Comparison of ENCODE assay signal across 8 cellular contexts in the genomic region with DNA sequence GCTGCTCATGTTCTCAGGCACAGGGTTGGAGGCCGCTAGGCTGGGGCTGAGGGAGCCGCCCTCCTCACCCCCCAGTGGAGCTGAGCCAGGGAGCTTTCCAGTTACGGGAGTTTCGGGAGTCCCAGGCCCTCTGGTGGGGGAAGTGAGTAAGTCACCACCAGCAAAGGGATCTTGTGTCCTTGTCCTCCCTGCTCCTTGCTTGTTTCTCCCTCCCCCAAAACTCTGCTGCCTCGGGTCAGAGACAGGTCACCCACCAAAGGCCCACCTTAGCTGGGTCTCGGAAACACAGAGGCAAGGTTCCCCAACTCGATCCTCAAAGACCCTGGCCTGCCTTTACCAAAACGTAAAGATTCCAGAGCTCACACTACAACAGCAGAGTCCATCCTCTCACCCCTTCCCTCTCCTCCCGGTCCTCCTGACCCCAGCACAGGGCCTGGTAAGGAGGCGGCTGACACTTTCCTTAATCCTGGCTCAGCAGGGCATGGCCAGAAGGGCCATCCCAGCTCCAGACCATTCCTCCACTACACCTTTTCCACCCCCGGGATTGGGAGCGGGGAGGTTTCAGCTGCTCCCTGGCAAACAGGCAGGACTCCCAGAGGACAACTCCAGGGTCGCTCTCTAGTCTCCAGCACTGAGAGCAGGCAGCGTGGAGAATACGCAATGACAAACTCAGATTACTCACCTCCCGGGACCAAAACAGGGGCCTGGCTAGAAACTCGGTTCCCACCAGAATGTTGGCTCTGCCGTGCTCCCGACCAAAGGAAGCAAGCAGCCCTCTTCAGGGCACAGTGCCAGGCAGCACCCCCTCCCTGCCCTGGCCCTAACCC.
DNase-seq lines count a peak whose midpoint lies in the region; ATAC-seq and TF ChIP-seq lines count a peak whose summit lies in the region.

No MANE protein-coding gene starts in this region.

- intact Hi-C loops in Calu3 (cut with micrococcal nuclease; ENCODE audit: unreplicated experiment), result loop anchor here (2.0 kb wide), 1 partner anchor 62 kb away; no protein-coding TSS in a partner anchor
- intact Hi-C loops in activated B cell treated with CpG ODN at 0.5 μM for 24 hours (cut with micrococcal nuclease), result loop anchor here (1.0 to 2.0 kb wide), 3 partner anchors 18 to 338 kb away; no protein-coding TSS in a partner anchor

- peak; percentile 79 for TF ChIP-seq CTCF in Calu3 (IDR thresholded peaks at IDR 0.05; ENCODE audit: unreplicated experiment)
- TF ChIP-seq CTCF in activated B cell treated with CpG ODN at 0.5 μM for 24 hours (IDR thresholded peaks at IDR 0.05), result no peak
- TF ChIP-seq CTCF in foreskin fibroblast (IDR thresholded peaks at IDR 0.05; ENCODE audit: low read depth, low read length), result peak; percentile 74

- no peak overlapping the region for H3K27ac Mint-ChIP-seq in Calu3 (ENCODE audit: unreplicated experiment)
- no peak overlapping the region for H3K27ac Mint-ChIP-seq in activated B cell treated with CpG ODN at 0.5 μM for 24 hours

- ATAC-seq in activated B cell treated with CpG ODN at 0.5 μM for 24 hours (ENCODE audit: low read depth), result peak; percentile 59
- no peak for ATAC-seq in GM18858 (IDR thresholded peaks at IDR 0.05; ENCODE audit: unreplicated experiment)
- ATAC-seq in HG03045 (IDR thresholded peaks at IDR 0.05; ENCODE audit: unreplicated experiment), result no peak

- H3K36me3 Mint-ChIP-seq in Calu3 (ENCODE audit: insufficient read depth, unreplicated experiment) (peaks cover 18% of the 10 kb centered on the region), activated B cell treated with CpG ODN at 0.5 μM for 24 hours (ENCODE audit: low read depth) (peaks cover 24% of the 10 kb centered on the region)

- POLR2A ChIA-PET in activated B cell treated with CpG ODN at 0.5 μM for 24 hours (lab: Charles Lee), result interaction anchor here (0.6 to 1.4 kb wide), 4 partner anchors 12 to 89 kb away, joined by 5 to 10 read pairs (median 6); no protein-coding TSS in a partner anchor

- DNase-seq in Calu3 (peak; percentile 76), H7 (peak; percentile 96), NCI-H226 (peak; percentile 61), activated B cell treated with CpG ODN at 0.5 μM for 24 hours (no peak), foreskin fibroblast (peak; percentile 71 to 89), nucleus accumbens (lab: John Stamatoyannopoulos, UW) (peak in 46 of 56 donors; percentile 19 to 79 (median 52))

- H3K4me1 Mint-ChIP-seq in Calu3 (ENCODE audit: low read depth, unreplicated experiment) (no peaks in the 10 kb centered on the region), activated B cell treated with CpG ODN at 0.5 μM for 24 hours (peaks cover 18% of the 10 kb centered on the region)

- BruUV-seq in Calu3 (replicated peaks; lab: Mats Ljungman, UMichigan), result no TSS peak

- H3K4me3 Mint-ChIP-seq in Calu3 (ENCODE audit: low read depth, unreplicated experiment), result no peak overlapping the region
- H3K4me3 Mint-ChIP-seq in activated B cell treated with CpG ODN at 0.5 μM for 24 hours, result no peak overlapping the region

- H3K27me3 ChIP-seq in H7 (ENCODE audit: control insufficient read depth, insufficient read depth, low read length), result no peaks in the 10 kb centered on the region

- no peaks in the 10 kb centered on the region for H3K27me3 Mint-ChIP-seq in Calu3 (ENCODE audit: unreplicated experiment)
- H3K27me3 Mint-ChIP-seq in activated B cell treated with CpG ODN at 0.5 μM for 24 hours, result no peaks in the 10 kb centered on the region

- no peaks in the 10 kb centered on the region for H3K9me3 Mint-ChIP-seq in Calu3 (ENCODE audit: low read depth, unreplicated experiment)
- no peaks in the 10 kb centered on the region for H3K9me3 Mint-ChIP-seq in activated B cell treated with CpG ODN at 0.5 μM for 24 hours

- CTCF ChIA-PET in Calu3 (lab: Charles Lee), result interaction anchor here (0.6 to 1.3 kb wide), 6 partner anchors 58 to 362 kb away, joined by 3 to 12 read pairs (median 6); no protein-coding TSS in a partner anchor
- CTCF ChIA-PET in activated B cell treated with CpG ODN at 0.5 μM for 24 hours (lab: Charles Lee), result interaction anchor here (0.8 to 5.6 kb wide), 7 partner anchors 10 to 88 kb away, joined by 3 to 78 read pairs (median 3); a partner anchor contains a TSS

- peaks cover 5% of the 10 kb centered on the region for H3K36me3 ChIP-seq in H7 (replicated peaks; ENCODE audit: control insufficient read depth, insufficient read depth, low read length)

- H3K4me3 ChIP-seq in H7 (ENCODE audit: insufficient read depth, low read depth, low read length) (no peak overlapping the region), foreskin fibroblast (ENCODE audit: low read depth in 1 of 2, low read length in 2 of 2) (no peak overlapping the region)
